15 cellular contexts compared by ENCODE assay signal in genomic region chr13:62387642-62388041, GRCh38.
DNase-seq lines count a peak whose midpoint lies in the region; ATAC-seq and TF ChIP-seq lines count a peak whose summit lies in the region.
"Had no signal": no experiment of that assay in that cellular context is flagged by ENCODE, and none has a peak within 500 bp of the region (broad histone marks: within the 10 kb centered on the region; RNA-seq: fewer than 3 reads in every experiment).

No MANE protein-coding gene starts in this region.

- no peaks in the 10 kb centered on the region for H3K9me3 ChIP-seq in OCI-LY1 (ENCODE audit: low read length)
- H3K9me3 ChIP-seq: psoas muscle, stomach had no signal

- CTCF ChIA-PET in activated CD4-positive, alpha-beta T cell treated with anti-CD3 and anti-CD28 coated beads for 36 hours (lab: Charles Lee), result no interaction called here

- POLR2A ChIA-PET in activated CD4-positive, alpha-beta T cell treated with anti-CD3 and anti-CD28 coated beads for 36 hours (lab: Charles Lee), result no interaction called here

- no peaks in the 10 kb centered on the region for H3K4me1 ChIP-seq in OCI-LY1 (ENCODE audit: insufficient read depth, low read length, severe bottlenecking)
- H3K4me1 ChIP-seq: psoas muscle had no signal

- H3K36me3 ChIP-seq in OCI-LY1 (ENCODE audit: insufficient read depth, low read length), result no peaks in the 10 kb centered on the region
- H3K36me3 ChIP-seq: stomach had no signal

- ATAC-seq in activated T-helper 17 cell treated with anti-CD3 and anti-CD28 coated beads, Interleukin-2, amount 50 U/mL, for 72 hours (replicated peaks), result no peak
- no peak for ATAC-seq in HG02588 (IDR thresholded peaks at IDR 0.05; ENCODE audit: unreplicated experiment)
- no peak for ATAC-seq in activated CD4-positive, alpha-beta T cell treated with anti-CD3 and anti-CD28 coated beads for 36 hours
- ATAC-seq: activated naive CD4-positive, alpha-beta T cell treated with anti-CD3 and anti-CD28 coated beads, Interleukin-2, amount 50 U/mL, for 72 hours; psoas muscle had no signal

- H3K9me2 ChIP-seq in OCI-LY1 (ENCODE audit: low read depth, low read length), result no peaks in the 10 kb centered on the region

- H4K20me1 ChIP-seq in OCI-LY1 (ENCODE audit: insufficient read depth, low read length), result no peaks in the 10 kb centered on the region

- no peak overlapping the region for H3K27ac Mint-ChIP-seq in activated T-helper 17 cell treated with anti-CD3 and anti-CD28 coated beads, Interleukin-2, amount 50 U/mL, for 72 hours
- no peak overlapping the region for H3K27ac Mint-ChIP-seq in activated CD4-positive, alpha-beta T cell treated with anti-CD3 and anti-CD28 coated beads for 36 hours
- H3K27ac Mint-ChIP-seq: activated naive CD4-positive, alpha-beta T cell treated with anti-CD3 and anti-CD28 coated beads, Interleukin-2, amount 50 U/mL, for 72 hours had no signal

- H3K27me3 ChIP-seq in OCI-LY1 (ENCODE audit: insufficient read depth, low read length), result no peaks in the 10 kb centered on the region
- H3K27me3 ChIP-seq: stomach had no signal

- no peaks in the 10 kb centered on the region for H3K27me3 Mint-ChIP-seq in activated T-helper 17 cell treated with anti-CD3 and anti-CD28 coated beads, Interleukin-2, amount 50 U/mL, for 72 hours
- H3K27me3 Mint-ChIP-seq in activated CD4-positive, alpha-beta T cell treated with anti-CD3 and anti-CD28 coated beads for 36 hours, result no peaks in the 10 kb centered on the region

- peak; percentile 21; the same call in 1 of the 2 replicates for TF ChIP-seq CTCF in OCI-LY1 (IDR thresholded peaks at IDR 0.05; ENCODE audit: low read length)
- TF ChIP-seq CTCF in fibroblast of mammary gland (conservative IDR thresholded peaks at IDR 0.05; ENCODE audit: control insufficient read depth, insufficient read depth, low read depth, low read length), result no peak

- H3K36me3 Mint-ChIP-seq in activated T-helper 17 cell treated with anti-CD3 and anti-CD28 coated beads, Interleukin-2, amount 50 U/mL, for 72 hours (ENCODE audit: low read depth), result no peaks in the 10 kb centered on the region
- H3K36me3 Mint-ChIP-seq in activated CD4-positive, alpha-beta T cell treated with anti-CD3 and anti-CD28 coated beads for 36 hours (ENCODE audit: low read depth), result no peaks in the 10 kb centered on the region
- H3K36me3 Mint-ChIP-seq: activated naive CD4-positive, alpha-beta T cell treated with anti-CD3 and anti-CD28 coated beads, Interleukin-2, amount 50 U/mL, for 72 hours had no signal

- H3K9me3 Mint-ChIP-seq in activated T-helper 17 cell treated with anti-CD3 and anti-CD28 coated beads, Interleukin-2, amount 50 U/mL, for 72 hours, result no peaks in the 10 kb centered on the region
- no peaks in the 10 kb centered on the region for H3K9me3 Mint-ChIP-seq in activated CD4-positive, alpha-beta T cell treated with anti-CD3 and anti-CD28 coated beads for 36 hours (ENCODE audit: low read depth)

- no peak overlapping the region for H3K4me2 ChIP-seq in OCI-LY1 (ENCODE audit: low read length)

- no peak overlapping the region for H2AFZ ChIP-seq in OCI-LY1 (ENCODE audit: low read length)

- no peak overlapping the region for H3K4me3 Mint-ChIP-seq in activated T-helper 17 cell treated with anti-CD3 and anti-CD28 coated beads, Interleukin-2, amount 50 U/mL, for 72 hours
- no peak overlapping the region for H3K4me3 Mint-ChIP-seq in activated CD4-positive, alpha-beta T cell treated with anti-CD3 and anti-CD28 coated beads for 36 hours

- H3K27ac ChIP-seq in OCI-LY1 (ENCODE audit: low read depth, low read length, poor library complexity, severe bottlenecking), result no peak overlapping the region
- H3K27ac ChIP-seq: psoas muscle, stomach had no signal

- H3F3A ChIP-seq in OCI-LY1 (ENCODE audit: insufficient read depth, low read length), result no peaks in the 10 kb centered on the region

- no peak overlapping the region for H3K9ac ChIP-seq in OCI-LY1 (ENCODE audit: low read length)

- no peaks in the 10 kb centered on the region for H3K4me1 Mint-ChIP-seq in activated T-helper 17 cell treated with anti-CD3 and anti-CD28 coated beads, Interleukin-2, amount 50 U/mL, for 72 hours
- H3K4me1 Mint-ChIP-seq in activated CD4-positive, alpha-beta T cell treated with anti-CD3 and anti-CD28 coated beads for 36 hours, result no peaks in the 10 kb centered on the region

- DNase-seq in NCI-H2227 (lab: John Stamatoyannopoulos, UW; ENCODE audit: unreplicated experiment), result peak; percentile 7
- DNase-seq in NCI-H2227 treated with DMSO at 0.1 percent for 48 hours (lab: John Stamatoyannopoulos, UW), result no peak
- DNase-seq in fibroblast of mammary gland (ENCODE audit: low read depth), result peak; percentile 8
- peak; percentile 53 for DNase-seq in superior temporal gyrus (ENCODE audit: extremely low spot score)
- DNase-seq in activated CD4-positive, alpha-beta T cell treated with anti-CD3 and anti-CD28 coated beads for 36 hours, result no peak
- DNase-seq: GDM1; head of caudate nucleus; NCI-H510A; psoas muscle; stimulated activated CD4-positive, alpha-beta T cell treated with anti-CD3 and anti-CD28 coated beads, Interleukin-4, amount 100 ng/mL, for 1 hour; stomach had no signal

- no peak overlapping the region for H3K4me3 ChIP-seq in OCI-LY1 (ENCODE audit: low read depth, low read length, poor library complexity, severe bottlenecking)
- H3K4me3 ChIP-seq in fibroblast of mammary gland (ENCODE audit: control insufficient read depth, low read depth, low read length), result no peak overlapping the region
- H3K4me3 ChIP-seq: psoas muscle, stomach had no signal

- no peaks in the 10 kb centered on the region for H3K79me2 ChIP-seq in OCI-LY1 (ENCODE audit: insufficient read depth, low read length)

- intact Hi-C loops in activated CD4-positive, alpha-beta T cell treated with anti-CD3 and anti-CD28 coated beads for 36 hours (cut with DNase I, micrococcal nuclease), result no loop called here

Comparison
In these comparisons a context has a peak if more than half of its experiments do, and no peak if none do; other contexts are left out.
1. DNase-seq: peak in NCI-H2227 (single experiment), fibroblast of mammary gland (single experiment) and superior temporal gyrus (single experiment); none in NCI-H2227 treated with DMSO at 0.1 percent for 48 hours (single experiment) and activated CD4-positive, alpha-beta T cell treated with anti-CD3 and anti-CD28 coated beads for 36 hours (single experiment).